18 cellular contexts compared by ENCODE assay signal in genomic region chr4:164304240-164304639, GRCh38.
A peak's percentile ranks its signal among the peaks of the same experiment; 100 is the strongest.
DNase-seq lines count a peak whose midpoint lies in the region; ATAC-seq and TF ChIP-seq lines count a peak whose summit lies in the region.
"Had no signal": no experiment of that assay in that cellular context is flagged by ENCODE, and none has a peak within 500 bp of the region (broad histone marks: within the 10 kb centered on the region; RNA-seq: fewer than 3 reads in every experiment).

No MANE protein-coding gene starts in this region.

- H3K36me3 Mint-ChIP-seq in osteocyte (ENCODE audit: unreplicated experiment), result peaks cover 2% of the 10 kb centered on the region
- H3K36me3 Mint-ChIP-seq: type B pancreatic cell had no signal

- H3K4me1 Mint-ChIP-seq in osteocyte (ENCODE audit: unreplicated experiment), result no peaks in the 10 kb centered on the region

- no peaks in the 10 kb centered on the region for H3K9me3 ChIP-seq in esophagus squamous epithelium
- H3K9me3 ChIP-seq: body of pancreas had no signal

- no peaks in the 10 kb centered on the region for H3K27me3 Mint-ChIP-seq in osteocyte (ENCODE audit: unreplicated experiment)

- TF ChIP-seq POLR2A in esophagus squamous epithelium (IDR thresholded peaks at IDR 0.05), result no peak

- H3K4me3 Mint-ChIP-seq in osteocyte (ENCODE audit: unreplicated experiment), result no peak overlapping the region
- H3K4me3 Mint-ChIP-seq: type B pancreatic cell had no signal

- no peak overlapping the region for H3K4me3 ChIP-seq in esophagus squamous epithelium
- no peak overlapping the region for H3K4me3 ChIP-seq in foreskin fibroblast (ENCODE audit: low read depth in 1 of 2, low read length in 2 of 2)
- H3K4me3 ChIP-seq: body of pancreas, GM23248 had no signal

- H3K4me1 ChIP-seq in esophagus squamous epithelium, result no peaks in the 10 kb centered on the region
- H3K4me1 ChIP-seq: body of pancreas had no signal

- ATAC-seq in HG02884 (IDR thresholded peaks at IDR 0.05; ENCODE audit: unreplicated experiment) (peak; percentile 96), HG03575 (IDR thresholded peaks at IDR 0.05; ENCODE audit: extremely low read depth, insufficient number of reproducible peaks, low FRiP score, unreplicated experiment) (peak; percentile 63)
- ATAC-seq: body of pancreas had no signal

- TF ChIP-seq CTCF in GM13976 (IDR thresholded peaks at IDR 0.05; ENCODE audit: borderline replicate concordance, control extremely low read depth, extremely low read depth, insufficient read depth, missing control alignments), result no peak
- TF ChIP-seq CTCF in GM20000 (IDR thresholded peaks at IDR 0.05; ENCODE audit: extremely low read depth, missing control alignments), result no peak
- no peak for TF ChIP-seq CTCF in esophagus squamous epithelium (IDR thresholded peaks at IDR 0.05)
- TF ChIP-seq CTCF in foreskin fibroblast (IDR thresholded peaks at IDR 0.05; ENCODE audit: low read depth, low read length), result no peak
- TF ChIP-seq CTCF in osteocyte (IDR thresholded peaks at IDR 0.05), result no peak

- peak; percentile 15 for DNase-seq in GM13976 (ENCODE audit: low spot score)
- peak; percentile 12 for DNase-seq in GM20000 (ENCODE audit: low spot score)
- DNase-seq in esophagus squamous epithelium (lab: John Stamatoyannopoulos, UW), result no peak
- no peak for DNase-seq in foreskin fibroblast
- DNase-seq in osteocyte (ENCODE audit: extremely low spot score, unreplicated experiment), result no peak
- DNase-seq in NCI-H748 treated with DMSO at 0.1 percent for 48 hours (lab: John Stamatoyannopoulos, UW), result no peak
- DNase-seq: activated CD4-positive, alpha-beta T cell treated with anti-CD3 and anti-CD28 coated beads, Interleukin-2, amount 50 U/mL, for 1 hour; body of pancreas; effector CD8-positive, alpha-beta T cell; GM23248; MM.1S; NCI-H510A treated with DMSO at 0.1 percent for 48 hours; RPMI8226; stimulated activated CD4-positive, alpha-beta T cell treated with anti-CD3 and anti-CD28 coated beads, Interleukin-1b, Interleukin-23, amount 100 ng/mL, for 48 hours; T-helper 2 cell had no signal

- 73 to 77% methylated on average over 2 of the region's 2 CpGs for WGBS in esophagus squamous epithelium, 2 donors

- intact Hi-C loops in esophagus squamous epithelium (cut with DNase I), result no loop called here

- H3K27ac ChIP-seq in esophagus squamous epithelium, result no peak overlapping the region
- H3K27ac ChIP-seq: body of pancreas, GM23248 had no signal

- no peak overlapping the region for H3K27ac Mint-ChIP-seq in osteocyte (ENCODE audit: unreplicated experiment)
- H3K27ac Mint-ChIP-seq: type B pancreatic cell had no signal

- H3K27me3 ChIP-seq in esophagus squamous epithelium, result no peaks in the 10 kb centered on the region
- H3K27me3 ChIP-seq: body of pancreas had no signal

- in situ Hi-C loops in GM13976 (cut with MboI; ENCODE audit: low sequenced_read_pairs, unreplicated experiment), result no loop called here

- H3K36me3 ChIP-seq in esophagus squamous epithelium, result no peaks in the 10 kb centered on the region

- no peaks in the 10 kb centered on the region for H3K9me3 Mint-ChIP-seq in osteocyte (ENCODE audit: unreplicated experiment)
- H3K9me3 Mint-ChIP-seq: type B pancreatic cell had no signal

Comparison
In these comparisons a context has a peak if more than half of its experiments do, and no peak if none do; other contexts are left out.
1. DNase-seq: peak in GM13976 (single experiment) and GM20000 (single experiment); none in esophagus squamous epithelium (single experiment), foreskin fibroblast (0 of 2), osteocyte (single experiment) and NCI-H748 treated with DMSO at 0.1 percent for 48 hours (single experiment).